16 cellular contexts compared by ENCODE assay signal in the genomic region with DNA sequence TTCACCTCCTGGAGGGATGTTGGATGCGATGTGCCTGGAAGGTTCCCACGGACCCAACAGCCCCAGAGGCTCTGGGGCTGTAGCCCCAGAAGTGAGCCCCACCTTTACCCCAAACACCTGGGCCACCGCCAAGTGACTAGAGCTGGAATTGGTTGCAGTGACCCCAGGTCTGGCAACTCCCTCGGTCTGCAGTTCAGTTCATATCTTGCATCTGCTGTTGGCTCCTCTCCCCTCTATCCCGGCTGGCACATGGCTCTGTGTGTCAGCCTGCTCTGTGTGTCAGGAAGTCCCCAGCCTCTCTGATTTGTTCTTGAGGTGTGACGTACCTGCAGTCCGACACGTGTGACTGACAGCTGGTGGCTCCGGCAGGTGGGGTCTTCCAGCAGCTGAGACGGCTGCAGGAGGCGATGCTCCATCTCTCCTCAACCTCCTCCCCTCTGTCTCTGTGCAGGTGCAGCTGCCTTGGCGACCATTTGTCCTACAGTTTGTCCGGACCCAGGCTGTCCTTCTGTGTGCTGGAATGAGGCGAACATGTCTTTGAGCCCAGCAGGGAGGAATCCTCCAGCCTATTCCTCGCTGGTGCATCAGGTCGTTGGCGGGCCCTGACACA. TPM values are rescaled to one million over a fixed set of nuclear protein-coding genes. Genes with fewer than 3 reads are reported as not detected.
DNase-seq lines count a peak whose midpoint lies in the region; ATAC-seq and TF ChIP-seq lines count a peak whose summit lies in the region.
"Had no signal": no experiment of that assay in that cellular context is flagged by ENCODE, and none has a peak within 500 bp of the region (broad histone marks: within the 10 kb centered on the region; RNA-seq: fewer than 3 reads in every experiment).

No MANE protein-coding gene starts in this region.

- H3K27me3 Mint-ChIP-seq in activated naive CD8-positive, alpha-beta T cell treated with anti-CD3 and anti-CD28 coated beads, Interleukin-2, amount 10 ng/mL, durations not matched to agents 7 days and 5 days = peaks cover 2% of the 10 kb centered on the region
- H3K27me3 Mint-ChIP-seq in activated naive CD8-positive, alpha-beta T cell treated with anti-CD3 and anti-CD28 coated beads, Interleukin-2, amount 50 U/mL, for 24 hours = no peaks in the 10 kb centered on the region
- H3K27me3 Mint-ChIP-seq: CD4-positive, alpha-beta T cell had no signal

- intact Hi-C loops in right lobe of liver (cut with DNase I) (loop anchor here in 1 of 2 donors (5.0 kb wide), 1 partner anchor 36 kb away; a partner anchor contains a TSS), upper lobe of right lung (cut with DNase I) (no loop called here), psoas muscle (cut with DNase I) (loop anchor here in 1 of 2 donors (5.0 kb wide), 1 partner anchor 126 kb away; no protein-coding TSS in a partner anchor)

- 67% methylated on average over 1 of the region's 17 CpGs for WGBS in right lobe of liver (ENCODE audit: insufficient coverage, low coverage, low lambda C conversion rate, missing lambda C conversion rate)
- WGBS in psoas muscle, 3 donors = 55 to 76% (median 64%) methylated on average over 17 of the region's 17 CpGs

- H3K9me3 ChIP-seq in RWPE2 (ENCODE audit: severe bottlenecking) (no peaks in the 10 kb centered on the region), right lobe of liver (no peaks in the 10 kb centered on the region), upper lobe of right lung (no peaks in the 10 kb centered on the region), psoas muscle (no peaks in the 10 kb centered on the region)

- H3K4me3 ChIP-seq in RWPE2 (ENCODE audit: severe bottlenecking) (no peak overlapping the region), right lobe of liver (no peak overlapping the region), upper lobe of right lung (no peak overlapping the region), psoas muscle (no peak overlapping the region)

- peak; percentile 5 for DNase-seq in activated naive CD8-positive, alpha-beta T cell treated with anti-CD3 and anti-CD28 coated beads, Interleukin-2, amount 10 ng/mL, durations not matched to agents 7 days and 5 days
- DNase-seq in activated naive CD8-positive, alpha-beta T cell treated with anti-CD3 and anti-CD28 coated beads, Interleukin-2, amount 50 U/mL, for 24 hours = no peak
- peak; percentile 29 for DNase-seq in RWPE2 (ENCODE audit: low spot score)
- peak; percentile 55 to 88 (median 77) for DNase-seq in right lobe of liver
- DNase-seq in upper lobe of right lung = peak; percentile 11
- DNase-seq in psoas muscle = no peak
- no peak for DNase-seq in activated naive CD4-positive, alpha-beta T cell (lab: John Stamatoyannopoulos, UW)
- DNase-seq: ACHN, Calu3, NCI-H1092 treated with DMSO at 0.1 percent for 48 hours, NCI-H1694, SIG-M5 had no signal

- POLR2A ChIA-PET in activated naive CD8-positive, alpha-beta T cell treated with anti-CD3 and anti-CD28 coated beads, Interleukin-2, amount 10 ng/mL, durations not matched to agents 7 days and 5 days (lab: Charles Lee) = no interaction called here

- H3K4me1 ChIP-seq in RWPE2 (ENCODE audit: insufficient read depth, poor library complexity, severe bottlenecking) (no peaks in the 10 kb centered on the region), right lobe of liver (peaks cover 0 to 36% (median 10%) of the 10 kb centered on the region in 4 donors), upper lobe of right lung (no peaks in the 10 kb centered on the region), psoas muscle (peaks cover 3% of the 10 kb centered on the region)

- peaks cover 4% of the 10 kb centered on the region for H3K9me3 Mint-ChIP-seq in activated naive CD8-positive, alpha-beta T cell treated with anti-CD3 and anti-CD28 coated beads, Interleukin-2, amount 10 ng/mL, durations not matched to agents 7 days and 5 days
- H3K9me3 Mint-ChIP-seq in activated naive CD8-positive, alpha-beta T cell treated with anti-CD3 and anti-CD28 coated beads, Interleukin-2, amount 50 U/mL, for 24 hours = peaks cover 5% of the 10 kb centered on the region
- H3K9me3 Mint-ChIP-seq: CD4-positive, alpha-beta T cell had no signal

- no peak for ATAC-seq in activated naive CD8-positive, alpha-beta T cell treated with anti-CD3 and anti-CD28 coated beads, Interleukin-2, amount 10 ng/mL, durations not matched to agents 7 days and 5 days (ENCODE audit: low read depth)
- ATAC-seq in activated naive CD8-positive, alpha-beta T cell treated with anti-CD3 and anti-CD28 coated beads, Interleukin-2, amount 50 U/mL, for 24 hours = no peak
- ATAC-seq in RWPE2 (ENCODE audit: low read depth) (no peak), right lobe of liver (peak; percentile 68 to 72 (median 69)), upper lobe of right lung (no peak), psoas muscle (no peak), GM19452 (IDR thresholded peaks at IDR 0.05; ENCODE audit: unreplicated experiment) (no peak)

- no peak overlapping the region for H3K4me3 Mint-ChIP-seq in activated naive CD8-positive, alpha-beta T cell treated with anti-CD3 and anti-CD28 coated beads, Interleukin-2, amount 10 ng/mL, durations not matched to agents 7 days and 5 days
- H3K4me3 Mint-ChIP-seq in activated naive CD8-positive, alpha-beta T cell treated with anti-CD3 and anti-CD28 coated beads, Interleukin-2, amount 50 U/mL, for 24 hours = no peak overlapping the region
- H3K4me3 Mint-ChIP-seq: CD4-positive, alpha-beta T cell had no signal

- no peaks in the 10 kb centered on the region for H3K36me3 Mint-ChIP-seq in activated naive CD8-positive, alpha-beta T cell treated with anti-CD3 and anti-CD28 coated beads, Interleukin-2, amount 10 ng/mL, durations not matched to agents 7 days and 5 days
- H3K36me3 Mint-ChIP-seq in activated naive CD8-positive, alpha-beta T cell treated with anti-CD3 and anti-CD28 coated beads, Interleukin-2, amount 50 U/mL, for 24 hours (ENCODE audit: low read depth) = no peaks in the 10 kb centered on the region

- no peaks in the 10 kb centered on the region for H3K4me1 Mint-ChIP-seq in activated naive CD8-positive, alpha-beta T cell treated with anti-CD3 and anti-CD28 coated beads, Interleukin-2, amount 10 ng/mL, durations not matched to agents 7 days and 5 days
- no peaks in the 10 kb centered on the region for H3K4me1 Mint-ChIP-seq in activated naive CD8-positive, alpha-beta T cell treated with anti-CD3 and anti-CD28 coated beads, Interleukin-2, amount 50 U/mL, for 24 hours

- TF ChIP-seq CTCF in RWPE2 (IDR thresholded peaks at IDR 0.05; ENCODE audit: poor library complexity, severe bottlenecking) = no peak
- no peak for TF ChIP-seq CTCF in right lobe of liver (IDR thresholded peaks at IDR 0.05)
- no peak for TF ChIP-seq CTCF in upper lobe of right lung (IDR thresholded peaks at IDR 0.05)
- no peak for TF ChIP-seq CTCF in psoas muscle (IDR thresholded peaks at IDR 0.05)

- no peaks in the 10 kb centered on the region for H3K27me3 ChIP-seq in RWPE2 (ENCODE audit: insufficient read depth, poor library complexity, severe bottlenecking)
- H3K27me3 ChIP-seq in right lobe of liver = no peaks in the 10 kb centered on the region
- no peaks in the 10 kb centered on the region for H3K27me3 ChIP-seq in upper lobe of right lung
- peaks cover 0 to 3% (median 0%) of the 10 kb centered on the region in 3 donors for H3K27me3 ChIP-seq in psoas muscle (ENCODE audit: insufficient read depth in 3 of 3, low read length in 2 of 3)

- H3K36me3 ChIP-seq in RWPE2 (ENCODE audit: low read depth) (no peaks in the 10 kb centered on the region), right lobe of liver (no peaks in the 10 kb centered on the region), upper lobe of right lung (no peaks in the 10 kb centered on the region), psoas muscle (ENCODE audit: insufficient read depth in 1 of 2, low read depth in 1 of 2) (no peaks in the 10 kb centered on the region)

- H3K27ac Mint-ChIP-seq in activated naive CD8-positive, alpha-beta T cell treated with anti-CD3 and anti-CD28 coated beads, Interleukin-2, amount 10 ng/mL, durations not matched to agents 7 days and 5 days = no peak overlapping the region
- H3K27ac Mint-ChIP-seq in activated naive CD8-positive, alpha-beta T cell treated with anti-CD3 and anti-CD28 coated beads, Interleukin-2, amount 50 U/mL, for 24 hours = no peak overlapping the region
- H3K27ac Mint-ChIP-seq: CD4-positive, alpha-beta T cell had no signal

- no peak for TF ChIP-seq POLR2A in right lobe of liver (IDR thresholded peaks at IDR 0.05)

- H3K27ac ChIP-seq in RWPE2 (ENCODE audit: poor library complexity, severe bottlenecking) (no peak overlapping the region), right lobe of liver (peak overlapping the region in 2 of 3 donors; percentile 47 to 70), upper lobe of right lung (no peak overlapping the region), psoas muscle (no peak overlapping the region)
- H3K27ac ChIP-seq: KMS-11 had no signal

RNA-seq across cellular contexts. Expression of a gene that starts 38.7 kb away (rescaled TPM):
- not detected for total RNA-seq in activated naive CD8-positive, alpha-beta T cell treated with anti-CD3 and anti-CD28 coated beads, Interleukin-2, amount 10 ng/mL, durations not matched to agents 7 days and 5 days
- total RNA-seq in right lobe of liver (10 to 100 TPM in 1 of 6 experiments, 1 to 10 TPM in 5; 5.4 to 13.0 (median 7.5) TPM), upper lobe of right lung (4.3 TPM), psoas muscle (under 1 TPM; 0.46 to 0.73 (median 0.66) TPM)
- under 1 TPM; 0.11 to 0.87 (median 0.27) TPM for polyA plus RNA-seq in psoas muscle
- total RNA-seq: Calu3; CD4-positive, alpha-beta T cell; MCF 10A had no signal

Comparison
In these comparisons a context has a peak if more than half of its experiments do, and no peak if none do; other contexts are left out.
1. DNase-seq: peak in activated naive CD8-positive, alpha-beta T cell treated with anti-CD3 and anti-CD28 coated beads, Interleukin-2, amount 10 ng/mL, durations not matched to agents 7 days and 5 days (single experiment), RWPE2 (single experiment), right lobe of liver (3 of 3) and upper lobe of right lung (single experiment); none in activated naive CD8-positive, alpha-beta T cell treated with anti-CD3 and anti-CD28 coated beads, Interleukin-2, amount 50 U/mL, for 24 hours (single experiment), psoas muscle (0 of 2) and activated naive CD4-positive, alpha-beta T cell (0 of 4).
2. ATAC-seq: peak in right lobe of liver (4 of 4); none in activated naive CD8-positive, alpha-beta T cell treated with anti-CD3 and anti-CD28 coated beads, Interleukin-2, amount 10 ng/mL, durations not matched to agents 7 days and 5 days (single experiment), activated naive CD8-positive, alpha-beta T cell treated with anti-CD3 and anti-CD28 coated beads, Interleukin-2, amount 50 U/mL, for 24 hours (single experiment), RWPE2 (single experiment), upper lobe of right lung (single experiment), psoas muscle (0 of 4) and GM19452 (single experiment).
3. H3K27ac ChIP-seq: peak in right lobe of liver (2 of 3); none in RWPE2 (single experiment), upper lobe of right lung (single experiment) and psoas muscle (single experiment).